Comparison of ENCODE assay signal across 8 cellular contexts in genomic region chr4:40621592-40622512, GRCh38. TPM values are rescaled to one million over a fixed set of nuclear protein-coding genes. Genes with fewer than 3 reads are reported as not detected.
DNase-seq lines count a peak whose midpoint lies in the region; ATAC-seq and TF ChIP-seq lines count a peak whose summit lies in the region.

No MANE protein-coding gene starts in this region.

- no peaks in the 10 kb centered on the region for H3K36me3 ChIP-seq in A673 (ENCODE audit: insufficient read depth, low read length, poor library complexity, severe bottlenecking)
- no peaks in the 10 kb centered on the region for H3K36me3 ChIP-seq in stomach
- no peaks in the 10 kb centered on the region for H3K36me3 ChIP-seq in CD8-positive, alpha-beta T cell (ENCODE audit: insufficient read depth, low read length)

- ATAC-seq in HG02798 (IDR thresholded peaks at IDR 0.05; ENCODE audit: poor library complexity, unreplicated experiment): peak; percentile 67
- ATAC-seq in activated CD8-positive, alpha-beta T cell treated with anti-CD3 and anti-CD28 coated beads, Interleukin-2, amount 10 ng/mL, durations not matched to agents 7 days and 5 days: peak; percentile 33
- ATAC-seq in CD8-positive, alpha-beta T cell: no peak

- no peaks in the 10 kb centered on the region for H3K9me3 ChIP-seq in A673 (ENCODE audit: low read depth, low read length, poor library complexity, severe bottlenecking)
- H3K9me3 ChIP-seq in stomach: no peaks in the 10 kb centered on the region
- no peaks in the 10 kb centered on the region for H3K9me3 ChIP-seq in CD8-positive, alpha-beta T cell (ENCODE audit: low read length)

- no peak overlapping the region for H3K27ac Mint-ChIP-seq in activated CD8-positive, alpha-beta T cell treated with anti-CD3 and anti-CD28 coated beads, Interleukin-2, amount 10 ng/mL, durations not matched to agents 7 days and 5 days
- no peak overlapping the region for H3K27ac Mint-ChIP-seq in CD8-positive, alpha-beta T cell

- intact Hi-C loops in A673 (cut with micrococcal nuclease; ENCODE audit: unreplicated experiment): no loop called here
- intact Hi-C loops in stomach (cut with DNase I; ENCODE audit: low total_unique reads): no loop called here
- intact Hi-C loops in CD8-positive, alpha-beta T cell (cut with DNase I, micrococcal nuclease): no loop called here

- WGBS in stomach, 5 donors: 67 to 75% (median 74%) methylated on average over 13 of the region's 13 CpGs

- H3K27me3 Mint-ChIP-seq in activated CD8-positive, alpha-beta T cell treated with anti-CD3 and anti-CD28 coated beads, Interleukin-2, amount 10 ng/mL, durations not matched to agents 7 days and 5 days (ENCODE audit: low read depth): peaks cover 14% of the 10 kb centered on the region
- H3K27me3 Mint-ChIP-seq in CD8-positive, alpha-beta T cell (ENCODE audit: low read depth): peaks cover 28% of the 10 kb centered on the region

- POLR2A ChIA-PET in A673 (lab: Charles Lee; ENCODE audit: low non-redundant PET): no interaction called here
- POLR2A ChIA-PET in activated CD8-positive, alpha-beta T cell treated with anti-CD3 and anti-CD28 coated beads, Interleukin-2, amount 10 ng/mL, durations not matched to agents 7 days and 5 days (lab: Charles Lee): no interaction called here
- POLR2A ChIA-PET in CD8-positive, alpha-beta T cell (lab: Charles Lee): no interaction called here

- H3K27ac ChIP-seq in A673 (ENCODE audit: low read depth, low read length, poor library complexity, severe bottlenecking): no peak overlapping the region
- H3K27ac ChIP-seq in stomach: peak overlapping the region; percentile 78 to 98 (median 89)
- no peak overlapping the region for H3K27ac ChIP-seq in CD8-positive, alpha-beta T cell (ENCODE audit: low read depth, low read length)

- CTCF ChIA-PET in A673 (lab: Charles Lee): interaction anchor here (0.6 kb wide), 1 partner anchor 48 kb away, joined by 3 read pairs; no protein-coding TSS in a partner anchor
- CTCF ChIA-PET in activated CD8-positive, alpha-beta T cell treated with anti-CD3 and anti-CD28 coated beads, Interleukin-2, amount 10 ng/mL, durations not matched to agents 7 days and 5 days (lab: Charles Lee): no interaction called here
- CTCF ChIA-PET in CD8-positive, alpha-beta T cell (lab: Charles Lee): no interaction called here

- peaks cover 3% of the 10 kb centered on the region for H3K36me3 Mint-ChIP-seq in activated CD8-positive, alpha-beta T cell treated with anti-CD3 and anti-CD28 coated beads, Interleukin-2, amount 10 ng/mL, durations not matched to agents 7 days and 5 days (ENCODE audit: low read depth)
- no peaks in the 10 kb centered on the region for H3K36me3 Mint-ChIP-seq in CD8-positive, alpha-beta T cell

- H3K9me3 Mint-ChIP-seq in activated CD8-positive, alpha-beta T cell treated with anti-CD3 and anti-CD28 coated beads, Interleukin-2, amount 10 ng/mL, durations not matched to agents 7 days and 5 days (ENCODE audit: insufficient read depth): no peaks in the 10 kb centered on the region
- no peaks in the 10 kb centered on the region for H3K9me3 Mint-ChIP-seq in CD8-positive, alpha-beta T cell

- peak; percentile 81 for DNase-seq in A673 (ENCODE audit: low spot score)
- DNase-seq in GM13976 (ENCODE audit: low spot score): peak; percentile 45
- peak; percentile 100 for DNase-seq in NB4 (ENCODE audit: low read depth)
- peak; percentile 45 for DNase-seq in activated CD8-positive, alpha-beta T cell treated with anti-CD3 and anti-CD28 coated beads, Interleukin-2, amount 10 ng/mL, durations not matched to agents 7 days and 5 days
- peak; percentile 27 for DNase-seq in inferior parietal cortex (ENCODE audit: extremely low spot score)
- DNase-seq in stomach: peak; percentile 82
- DNase-seq in CD8-positive, alpha-beta T cell: no peak

- H3K4me1 ChIP-seq in A673 (ENCODE audit: insufficient read depth, low read length, poor library complexity, severe bottlenecking) (no peaks in the 10 kb centered on the region), stomach (peaks cover 22 to 69% (median 25%) of the 10 kb centered on the region in 4 donors)
- H3K4me1 ChIP-seq in CD8-positive, alpha-beta T cell (ENCODE audit: insufficient read depth, low read length): no peaks in the 10 kb centered on the region

- no peak for TF ChIP-seq CTCF in A673 (conservative IDR thresholded peaks at IDR 0.05; ENCODE audit: low read depth, low read length)
- TF ChIP-seq CTCF in GM13976 (IDR thresholded peaks at IDR 0.05; ENCODE audit: borderline replicate concordance, control extremely low read depth, extremely low read depth, insufficient read depth, missing control alignments): no peak
- TF ChIP-seq CTCF in NB4 (IDR thresholded peaks at IDR 0.05; ENCODE audit: low read depth, low read length): no peak
- TF ChIP-seq CTCF in stomach (IDR thresholded peaks at IDR 0.05): no peak
- TF ChIP-seq CTCF in CD8-positive, alpha-beta T cell (IDR thresholded peaks at IDR 0.05): no peak

- H3K4me3 ChIP-seq in A673 (ENCODE audit: low read depth, low read length, poor library complexity, severe bottlenecking) (no peak overlapping the region), NB4 (ENCODE audit: low read depth, low read length) (peak overlapping the region; percentile 29), stomach (no peak overlapping the region)
- no peak overlapping the region for H3K4me3 ChIP-seq in CD8-positive, alpha-beta T cell (ENCODE audit: low read depth, low read length)

- TF ChIP-seq EP300 in stomach (IDR thresholded peaks at IDR 0.05): no peak

- H3K4me3 Mint-ChIP-seq in activated CD8-positive, alpha-beta T cell treated with anti-CD3 and anti-CD28 coated beads, Interleukin-2, amount 10 ng/mL, durations not matched to agents 7 days and 5 days: no peak overlapping the region
- H3K4me3 Mint-ChIP-seq in CD8-positive, alpha-beta T cell: no peak overlapping the region

- H3K4me1 Mint-ChIP-seq in activated CD8-positive, alpha-beta T cell treated with anti-CD3 and anti-CD28 coated beads, Interleukin-2, amount 10 ng/mL, durations not matched to agents 7 days and 5 days (ENCODE audit: low read depth): peaks cover 39% of the 10 kb centered on the region
- no peaks in the 10 kb centered on the region for H3K4me1 Mint-ChIP-seq in CD8-positive, alpha-beta T cell (ENCODE audit: low read depth)

- TF ChIP-seq POLR2A in NB4 (IDR thresholded peaks at IDR 0.05; ENCODE audit: extremely low read depth, insufficient read length) (no peak), stomach (IDR thresholded peaks at IDR 0.05) (no peak)

- in situ Hi-C loops in GM13976 (cut with MboI; ENCODE audit: low sequenced_read_pairs, unreplicated experiment): no loop called here

- H3K27me3 ChIP-seq in A673 (replicated peaks; ENCODE audit: insufficient read depth, low read depth, low read length, poor library complexity): no peaks in the 10 kb centered on the region
- no peaks in the 10 kb centered on the region for H3K27me3 ChIP-seq in stomach
- H3K27me3 ChIP-seq in CD8-positive, alpha-beta T cell (ENCODE audit: insufficient read depth, low read length): no peaks in the 10 kb centered on the region

- no TSS peak for BruUV-seq in A673 (replicated peaks; lab: Mats Ljungman, UMichigan)

RNA-seq across cellular contexts. Expression of gene RBM47, which starts 7.8 kb away (rescaled TPM):
- total RNA-seq in A673 (2021) (0.09 and 0.28 TPM in 2 replicates), stomach (100 to 1,000 TPM; 124 to 448 (median 207) TPM)
- under 1 TPM; 0.60 to 0.66 TPM for total RNA-seq in activated CD8-positive, alpha-beta T cell treated with anti-CD3 and anti-CD28 coated beads, Interleukin-2, amount 10 ng/mL, durations not matched to agents 7 days and 5 days
- 10 to 100 TPM; 18.5 to 66.9 (median 34.5) TPM for polyA plus RNA-seq in stomach
- not detected for total RNA-seq in CD8-positive, alpha-beta T cell

Comparison
In these comparisons a context has a peak if more than half of its experiments do, and no peak if none do; other contexts are left out.
1. DNase-seq: peak in A673 (single experiment), GM13976 (single experiment), NB4 (single experiment), activated CD8-positive, alpha-beta T cell treated with anti-CD3 and anti-CD28 coated beads, Interleukin-2, amount 10 ng/mL, durations not matched to agents 7 days and 5 days (single experiment), inferior parietal cortex (single experiment) and stomach (single experiment); none in CD8-positive, alpha-beta T cell (0 of 7).
2. H3K27ac ChIP-seq: peak in stomach (5 of 5); none in A673 (single experiment) and CD8-positive, alpha-beta T cell (single experiment).
3. RNA of gene RBM47, which starts 7.8 kb away (total RNA-seq): 124 to 448 TPM in stomach; 0.60 to 0.66 TPM in activated CD8-positive, alpha-beta T cell treated with anti-CD3 and anti-CD28 coated beads, Interleukin-2, amount 10 ng/mL, durations not matched to agents 7 days and 5 days, 0.09 to 0.28 TPM in A673 and not detected in CD8-positive, alpha-beta T cell; every median in the first group is over 10 times any median in the second.